In genomic region chr20:34567885-34568865, GRCh38 we compare ENCODE assay signal across 30 cellular contexts. TPM values are rescaled to one million over a fixed set of nuclear protein-coding genes. Genes with fewer than 3 reads are reported as not detected.
DNase-seq lines count a peak whose midpoint lies in the region; ATAC-seq, FAIRE-seq and TF ChIP-seq lines count a peak whose summit lies in the region.
"Had no signal": no experiment of that assay in that cellular context is flagged by ENCODE, and none has a peak within 500 bp of the region (broad histone marks: within the 10 kb centered on the region; RNA-seq: fewer than 3 reads in every experiment).

No MANE protein-coding gene starts in this region.

- H3K23ac ChIP-seq in IMR-90 (ENCODE audit: low read depth, low read length): no peak overlapping the region

- H3K36me3 ChIP-seq in IMR-90 (ENCODE audit: control insufficient read depth, insufficient read depth, low read length) (no peaks in the 10 kb centered on the region), kidney (ENCODE audit: control insufficient read depth in 1 of 2, insufficient read depth in 2 of 2, low read length in 2 of 2) (peaks cover 0 to 5% of the 10 kb centered on the region in 2 donors), sigmoid colon (peaks cover 0 to 29% (median under 1%) of the 10 kb centered on the region in 4 donors)
- H3K36me3 ChIP-seq: vagina had no signal

- CTCF ChIA-PET in activated naive CD4-positive, alpha-beta T cell treated with anti-CD3 and anti-CD28 coated beads, Interleukin-2, amount 10 ng/mL, durations not matched to agents 7 days and 5 days (lab: Charles Lee): interaction anchor here (0.8 to 1.5 kb wide), 3 partner anchors 30 to 255 kb away, joined by 3 read pairs; no protein-coding TSS in a partner anchor
- CTCF ChIA-PET in IMR-90 (lab: Yijun Ruan, JAX): no interaction called here

- H3K4me3 ChIP-seq in IMR-90 (ENCODE audit: insufficient read depth, low read depth, low read length) (no peak overlapping the region), kidney (ENCODE audit: low read length in 2 of 2) (no peak overlapping the region), sigmoid colon (no peak overlapping the region)
- H3K4me3 ChIP-seq: esophagus muscularis mucosa, thoracic aorta, vagina had no signal

- no peak for TF ChIP-seq RAD21 in IMR-90 (IDR thresholded peaks at IDR 0.05; ENCODE audit: low read length)

- in situ Hi-C loops in IMR-90 (cut with MboI; ENCODE audit: low sequenced_read_pairs): no loop called here

- no peak for FAIRE-seq in kidney (lab: Jason Lieb, UNC)
- FAIRE-seq: astrocyte, islet of Langerhans had no signal

- H3K4me1 ChIP-seq in IMR-90 (ENCODE audit: control insufficient read depth, insufficient read depth, low read length): peaks cover 3% of the 10 kb centered on the region
- H3K4me1 ChIP-seq in kidney (ENCODE audit: control insufficient read depth in 1 of 2, insufficient read depth in 1 of 2, low read depth in 1 of 2, low read length in 2 of 2): no peaks in the 10 kb centered on the region
- H3K4me1 ChIP-seq in sigmoid colon: no peaks in the 10 kb centered on the region
- H3K4me1 ChIP-seq: esophagus muscularis mucosa, vagina had no signal

- no peaks in the 10 kb centered on the region for H3K27me3 ChIP-seq in IMR-90 (ENCODE audit: control insufficient read depth, insufficient read depth, low read length)
- no peaks in the 10 kb centered on the region for H3K27me3 ChIP-seq in sigmoid colon
- H3K27me3 ChIP-seq: esophagus muscularis mucosa, vagina had no signal

- POLR2A ChIA-PET in IMR-90 (lab: Charles Lee; ENCODE audit: unreplicated experiment): no interaction called here

- no peaks in the 10 kb centered on the region for H4K20me1 ChIP-seq in IMR-90 (ENCODE audit: insufficient read depth, low read length)

- H3K18ac ChIP-seq in IMR-90 (ENCODE audit: low read depth, low read length): no peak overlapping the region

- 0 out of 2 replicates have a peak overlapping the region, but pooled peaks have one; percentile 9 for H2AK5ac ChIP-seq in IMR-90 (ENCODE audit: low read depth, low read length)

- H2BK5ac ChIP-seq in IMR-90 (ENCODE audit: low read depth, low read length, poor library complexity, severe bottlenecking): no peak overlapping the region

- peak overlapping the region; percentile 39 for H3K27ac Mint-ChIP-seq in activated naive CD4-positive, alpha-beta T cell treated with anti-CD3 and anti-CD28 coated beads, Interleukin-2, amount 10 ng/mL, durations not matched to agents 7 days and 5 days
- H3K27ac Mint-ChIP-seq: activated CD4-positive, alpha-beta memory T cell treated with anti-CD3 and anti-CD28 coated beads, Interleukin-2, amount 10 ng/mL, durations not matched to agents 7 days and 5 days; activated T-helper 2 cell treated with anti-CD3 and anti-CD28 coated beads, Interferon-gamma antibody, Interleukin-2, Interleukin-4, amounts not matched to agents 10 μg/mL and 5 μg/mL and 100 μg/mL, durations not matched to agents 14 hours and 24 hours and 36 hours; dendritic cell treated with granulocyte-macrophage colony-stimulating factor and Interleukin-4, amounts not matched to agents 40 ng/mL and 50 ng/mL, for 4 days; stimulated activated naive CD8-positive, alpha-beta T cell treated with anti-CD3 and anti-CD28 coated beads, Interleukin-15, Interleukin-2, amounts not matched to agents 100 ng/mL and 50 ng/mL, for 24 hours had no signal

- H3K9me3 Mint-ChIP-seq in activated naive CD4-positive, alpha-beta T cell treated with anti-CD3 and anti-CD28 coated beads, Interleukin-2, amount 10 ng/mL, durations not matched to agents 7 days and 5 days: no peaks in the 10 kb centered on the region
- H3K9me3 Mint-ChIP-seq: activated CD4-positive, alpha-beta memory T cell treated with anti-CD3 and anti-CD28 coated beads, Interleukin-2, amount 10 ng/mL, durations not matched to agents 7 days and 5 days; activated T-helper 2 cell treated with anti-CD3 and anti-CD28 coated beads, Interferon-gamma antibody, Interleukin-2, Interleukin-4, amounts not matched to agents 10 μg/mL and 5 μg/mL and 100 μg/mL, durations not matched to agents 14 hours and 24 hours and 36 hours; dendritic cell treated with granulocyte-macrophage colony-stimulating factor and Interleukin-4, amounts not matched to agents 40 ng/mL and 50 ng/mL, for 4 days; IgD-negative memory B cell; naive thymus-derived CD4-positive, alpha-beta T cell; stimulated activated naive CD8-positive, alpha-beta T cell treated with anti-CD3 and anti-CD28 coated beads, Interleukin-15, Interleukin-2, amounts not matched to agents 100 ng/mL and 50 ng/mL, for 24 hours had no signal

- ATAC-seq in IMR-90 (ENCODE audit: low read depth) (no peak), HG02798 (IDR thresholded peaks at IDR 0.05; ENCODE audit: poor library complexity, unreplicated experiment) (no peak)
- ATAC-seq: left ventricle myocardium superior; naive thymus-derived CD4-positive, alpha-beta T cell had no signal

- H3K9me3 ChIP-seq in IMR-90 (ENCODE audit: control insufficient read depth, insufficient read depth, low read length): no peaks in the 10 kb centered on the region
- no peaks in the 10 kb centered on the region for H3K9me3 ChIP-seq in kidney (ENCODE audit: control insufficient read depth in 1 of 2, low read length in 2 of 2)
- no peaks in the 10 kb centered on the region for H3K9me3 ChIP-seq in sigmoid colon
- H3K9me3 ChIP-seq: esophagus muscularis mucosa, thoracic aorta, vagina had no signal

- no peak overlapping the region for H2BK15ac ChIP-seq in IMR-90 (ENCODE audit: low read depth, low read length)

- no peak overlapping the region for H3K56ac ChIP-seq in IMR-90 (ENCODE audit: extremely low read depth, insufficient read depth, low read length)

- DNase-seq in activated naive CD4-positive, alpha-beta T cell treated with anti-CD3 and anti-CD28 coated beads, Interleukin-2, amount 10 ng/mL, durations not matched to agents 7 days and 5 days: no peak
- DNase-seq in activated naive CD4-positive, alpha-beta T cell treated with Interleukin-2 at 50 U/mL for 16 hours: no peak
- DNase-seq in IMR-90: no peak
- DNase-seq in kidney: peak; percentile 52
- peak; percentile 44 for DNase-seq in sigmoid colon
- no peak for DNase-seq in central memory CD4-positive, alpha-beta T cell
- DNase-seq in NCI-H1694 treated with DMSO at 0.1 percent for 48 hours (lab: John Stamatoyannopoulos, UW): no peak
- DNase-seq: activated CD4-positive, alpha-beta memory T cell treated with anti-CD3 and anti-CD28 coated beads, Interleukin-2, amount 10 ng/mL, durations not matched to agents 7 days and 5 days; activated CD4-positive, CD25-positive, alpha-beta regulatory T cell treated with anti-CD3 and anti-CD28 coated beads, Interleukin-2, amount 50 U/mL, for 72 hours; Calu3; caudate nucleus; foreskin fibroblast; H7; left ventricle myocardium superior; naive thymus-derived CD4-positive, alpha-beta T cell; NCI-H1436 treated with DMSO at 0.1 percent for 48 hours; NCI-H226; NCI-H69; SHP77 had no signal

- dilution Hi-C loops in IMR-90 (cut with HindIII; ENCODE audit: low sequenced_read_pairs, unreplicated experiment): no loop called here

- TF ChIP-seq CTCF in IMR-90 (conservative IDR thresholded peaks at IDR 0.05; ENCODE audit: low read depth, low read length) (no peak), kidney (IDR thresholded peaks at IDR 0.05; ENCODE audit: borderline replicate concordance, extremely low read depth, insufficient read depth) (no peak), sigmoid colon (IDR thresholded peaks at IDR 0.05) (no peak)

- no peaks in the 10 kb centered on the region for H3K27me3 Mint-ChIP-seq in activated naive CD4-positive, alpha-beta T cell treated with anti-CD3 and anti-CD28 coated beads, Interleukin-2, amount 10 ng/mL, durations not matched to agents 7 days and 5 days
- H3K27me3 Mint-ChIP-seq: activated CD4-positive, alpha-beta memory T cell treated with anti-CD3 and anti-CD28 coated beads, Interleukin-2, amount 10 ng/mL, durations not matched to agents 7 days and 5 days; dendritic cell treated with granulocyte-macrophage colony-stimulating factor and Interleukin-4, amounts not matched to agents 40 ng/mL and 50 ng/mL, for 4 days; IgD-negative memory B cell; naive thymus-derived CD4-positive, alpha-beta T cell; stimulated activated naive CD8-positive, alpha-beta T cell treated with anti-CD3 and anti-CD28 coated beads, Interleukin-15, Interleukin-2, amounts not matched to agents 100 ng/mL and 50 ng/mL, for 24 hours had no signal

- peaks cover 8% of the 10 kb centered on the region for H3K4me1 Mint-ChIP-seq in activated naive CD4-positive, alpha-beta T cell treated with anti-CD3 and anti-CD28 coated beads, Interleukin-2, amount 10 ng/mL, durations not matched to agents 7 days and 5 days

- H3K4me2 ChIP-seq in IMR-90 (ENCODE audit: low read depth, low read length): no peak overlapping the region

- H3K4me3 Mint-ChIP-seq in activated naive CD4-positive, alpha-beta T cell treated with anti-CD3 and anti-CD28 coated beads, Interleukin-2, amount 10 ng/mL, durations not matched to agents 7 days and 5 days: no peak overlapping the region
- H3K4me3 Mint-ChIP-seq: activated CD4-positive, alpha-beta memory T cell treated with anti-CD3 and anti-CD28 coated beads, Interleukin-2, amount 10 ng/mL, durations not matched to agents 7 days and 5 days; dendritic cell treated with granulocyte-macrophage colony-stimulating factor and Interleukin-4, amounts not matched to agents 40 ng/mL and 50 ng/mL, for 4 days; IgD-negative memory B cell; naive thymus-derived CD4-positive, alpha-beta T cell; stimulated activated naive CD8-positive, alpha-beta T cell treated with anti-CD3 and anti-CD28 coated beads, Interleukin-15, Interleukin-2, amounts not matched to agents 100 ng/mL and 50 ng/mL, for 24 hours had no signal

- no peak overlapping the region for H3K9ac ChIP-seq in IMR-90 (ENCODE audit: low read depth, low read length)
- no peak overlapping the region for H3K9ac ChIP-seq in kidney (ENCODE audit: low read length in 2 of 2)

- H4K91ac ChIP-seq in IMR-90 (ENCODE audit: insufficient read depth, low read depth, low read length): no peak overlapping the region

- no peaks in the 10 kb centered on the region for H3K79me1 ChIP-seq in IMR-90 (ENCODE audit: low read depth in 1 of 2, low read length in 2 of 2)

- H2AK9ac ChIP-seq in IMR-90 (replicated peaks; ENCODE audit: low read depth, low read length, poor library complexity): no peak overlapping the region

- 87% methylated on average over 3 of the region's 15 CpGs; no CpG with 5 or more reads in 1 of the 2 experiments for WGBS in IMR-90 (ENCODE audit: extremely low coverage in 2 of 2, insufficient read length in 1 of 2), 2 experiments
- 93 to 94% methylated on average over 15 of the region's 15 CpGs for WGBS in sigmoid colon, 2 donors

- H3K4ac ChIP-seq in IMR-90 (ENCODE audit: low read depth, low read length): no peak overlapping the region; the same call in 1 of the 2 replicates

- H3K27ac ChIP-seq in IMR-90 (ENCODE audit: insufficient read depth, low read length): no peak overlapping the region
- H3K27ac ChIP-seq in kidney (ENCODE audit: low read depth in 2 of 2, low read length in 2 of 2): no peak overlapping the region
- H3K27ac ChIP-seq in sigmoid colon: no peak overlapping the region
- H3K27ac ChIP-seq: C4-2B, esophagus muscularis mucosa, thoracic aorta, vagina had no signal

- no peak for TF ChIP-seq POLR2A in IMR-90 (IDR thresholded peaks at IDR 0.05; ENCODE audit: low read depth, low read length)
- no peak for TF ChIP-seq POLR2A in sigmoid colon (IDR thresholded peaks at IDR 0.05)

- H2BK20ac ChIP-seq in IMR-90 (ENCODE audit: low read depth, low read length): no peak overlapping the region

- no TSS peak for BruUV-seq in IMR-90 (replicated peaks; lab: Mats Ljungman, UMichigan)

- H4K5ac ChIP-seq in IMR-90 (ENCODE audit: low read depth, low read length): no peak overlapping the region

- H3K14ac ChIP-seq in IMR-90 (replicated peaks; ENCODE audit: low read depth, low read length): no peak overlapping the region

- H3K36me3 Mint-ChIP-seq in activated naive CD4-positive, alpha-beta T cell treated with anti-CD3 and anti-CD28 coated beads, Interleukin-2, amount 10 ng/mL, durations not matched to agents 7 days and 5 days: peaks cover 6% of the 10 kb centered on the region

- H3K9me1 ChIP-seq in IMR-90 (ENCODE audit: insufficient read depth, low read length): peaks cover 20% of the 10 kb centered on the region

- H2AFZ ChIP-seq in IMR-90 (replicated peaks; ENCODE audit: low read length, poor library complexity): no peak overlapping the region

- no peak for TF ChIP-seq EP300 in sigmoid colon (IDR thresholded peaks at IDR 0.05)

- intact Hi-C loops in IMR-90 (cut with micrococcal nuclease) (no loop called here), kidney (cut with DNase I) (no loop called here), sigmoid colon (cut with DNase I) (no loop called here)

- H4K8ac ChIP-seq in IMR-90 (ENCODE audit: low read depth in 2 of 2, low read length in 2 of 2): no peak overlapping the region

- H2BK120ac ChIP-seq in IMR-90 (ENCODE audit: low read depth, low read length): no peak overlapping the region

RNA-seq across cellular contexts. Expression of gene MAP1LC3A, which starts 9.7 kb away (rescaled TPM):
- total RNA-seq in IMR-90 (2012; rRNA removed) (10.0 and 12.5 TPM in 2 replicates), kidney (42.5 TPM), sigmoid colon (10 to 100 TPM; 51.0 to 88.1 (median 77.8) TPM)
- polyA plus RNA-seq in IMR-90 (2012; rRNA removed) (39.7 and 50.7 TPM in 2 replicates), kidney (ENCODE audit: insufficient read depth, low read depth, low replicate concordance) (153 TPM), sigmoid colon (10 to 100 TPM; 45.5 to 47.9 (median 46.8) TPM)
- polyA plus RNA-seq in IMR-90 (2012; cell fraction: cytosol; rRNA removed): 42.3 and 104 TPM in 2 replicates
- polyA plus RNA-seq in IMR-90 (2012; cell fraction: nucleus; rRNA removed; ENCODE audit: low replicate concordance): 149 and 281 TPM in 2 replicates

RNA-seq across cellular contexts. Expression of gene DYNLRB1, which starts 52.0 kb away (rescaled TPM):
- 78.0 and 82.4 TPM in 2 replicates for total RNA-seq in IMR-90 (2012; rRNA removed)
- 380 and 406 TPM in 2 replicates for polyA plus RNA-seq in IMR-90 (2012; rRNA removed)
- polyA plus RNA-seq in IMR-90 (2012; cell fraction: cytosol; rRNA removed): 425 and 634 TPM in 2 replicates
- 82.6 and 188 TPM in 2 replicates for polyA plus RNA-seq in IMR-90 (2012; cell fraction: nucleus; rRNA removed; ENCODE audit: low replicate concordance)
- total RNA-seq in kidney: 185 TPM
- polyA plus RNA-seq in kidney (ENCODE audit: insufficient read depth, low read depth, low replicate concordance): 676 TPM
- 100 to 1,000 TPM; 148 to 181 (median 165) TPM for total RNA-seq in sigmoid colon
- 100 to 1,000 TPM; 149 to 259 (median 237) TPM for polyA plus RNA-seq in sigmoid colon

Comparison
In these comparisons a context has a peak if more than half of its experiments do, and no peak if none do; other contexts are left out.
1. DNase-seq: peak in kidney (single experiment) and sigmoid colon (single experiment); none in activated naive CD4-positive, alpha-beta T cell treated with anti-CD3 and anti-CD28 coated beads, Interleukin-2, amount 10 ng/mL, durations not matched to agents 7 days and 5 days (single experiment), activated naive CD4-positive, alpha-beta T cell treated with Interleukin-2 at 50 U/mL for 16 hours (single experiment), IMR-90 (single experiment), central memory CD4-positive, alpha-beta T cell (single experiment) and NCI-H1694 treated with DMSO at 0.1 percent for 48 hours (single experiment).